In genomic region chr21:29441651-29442050, GRCh38 we compare ENCODE assay signal across 1 cellular context.
TF ChIP-seq lines count a peak whose summit lies in the region.

No MANE protein-coding gene starts in this region.

TF ChIP-seq in GM23338, 12 proteins besides CTCF, POLR2A, EP300 and RAD21 (continued from another document):
- TF ChIP-seq ETS1 (IDR thresholded peaks at IDR 0.05): no peak
- TF ChIP-seq JUNB (IDR thresholded peaks at IDR 0.05; ENCODE audit: unreplicated experiment): no peak
- TF ChIP-seq CREB1 (CRISPR knock-in tag; IDR thresholded peaks at IDR 0.05; ENCODE audit: low read depth): no peak
- TF ChIP-seq REST (IDR thresholded peaks at IDR 0.05; ENCODE audit: unreplicated experiment): no peak
- no peak for TF ChIP-seq EZH2phosphoT487 (IDR thresholded peaks at IDR 0.05; ENCODE audit: unreplicated experiment)
- no peak for TF ChIP-seq ZNF331 (CRISPR knock-in tag; IDR thresholded peaks at IDR 0.05; ENCODE audit: low read depth)
- no peak for TF ChIP-seq POLR2AphosphoS5 (IDR thresholded peaks at IDR 0.05; ENCODE audit: low read depth)
- no peak for TF ChIP-seq ZNF114 (CRISPR knock-in tag; IDR thresholded peaks at IDR 0.05)
- TF ChIP-seq ZNF462 (CRISPR knock-in tag; IDR thresholded peaks at IDR 0.05): no peak
- no peak for TF ChIP-seq EZH2 (IDR thresholded peaks at IDR 0.05; ENCODE audit: low read depth, unreplicated experiment)
- no peak for TF ChIP-seq NANOG (IDR thresholded peaks at IDR 0.05; ENCODE audit: borderline replicate concordance)
